Comparison of ENCODE assay signal across 22 cellular contexts in genomic region chr2:11235583-11235982, GRCh38.
"Had no signal": no experiment of that assay in that cellular context is flagged by ENCODE, and none has a peak within 500 bp of the region (broad histone marks: within the 10 kb centered on the region; RNA-seq: fewer than 3 reads in every experiment).

No MANE protein-coding gene starts in this region.

- FAIRE-seq: astrocyte had no signal

- H3K27ac ChIP-seq: WERI-Rb-1 had no signal

- H3K27me3 Mint-ChIP-seq: activated CD4-positive, alpha-beta memory T cell treated with anti-CD3 and anti-CD28 coated beads, Interleukin-2, amount 10 ng/mL, durations not matched to agents 7 days and 5 days; activated CD4-positive, alpha-beta T cell treated with anti-CD3 and anti-CD28 coated beads for 36 hours; activated naive CD8-positive, alpha-beta T cell; activated T-helper 17 cell treated with anti-CD3 and anti-CD28 coated beads, Interleukin-2, amount 50 U/mL, for 72 hours; brain; central memory CD8-positive, alpha-beta T cell had no signal

- H3K4me3 Mint-ChIP-seq: activated CD4-positive, alpha-beta memory T cell treated with anti-CD3 and anti-CD28 coated beads, Interleukin-2, amount 10 ng/mL, durations not matched to agents 7 days and 5 days; activated CD4-positive, alpha-beta T cell treated with anti-CD3 and anti-CD28 coated beads for 36 hours; activated naive CD4-positive, alpha-beta T cell treated with anti-CD3 and anti-CD28 coated beads for 36 hours; activated naive CD8-positive, alpha-beta T cell; activated T-helper 17 cell treated with anti-CD3 and anti-CD28 coated beads, Interleukin-2, amount 50 U/mL, for 72 hours; brain; central memory CD8-positive, alpha-beta T cell had no signal

- ATAC-seq: activated CD4-positive, alpha-beta T cell treated with anti-CD3 and anti-CD28 coated beads for 36 hours; activated T-helper 17 cell treated with anti-CD3 and anti-CD28 coated beads, Interleukin-2, amount 50 U/mL, for 72 hours had no signal

- H3K36me3 ChIP-seq: WERI-Rb-1 had no signal

- DNase-seq: activated CD4-positive, alpha-beta memory T cell treated with anti-CD3 and anti-CD28 coated beads, Interleukin-2, amount 10 ng/mL, durations not matched to agents 7 days and 5 days; activated CD4-positive, alpha-beta T cell treated with anti-CD3 and anti-CD28 coated beads for 36 hours; activated CD4-positive, alpha-beta T cell treated with anti-CD3 and anti-CD28 coated beads, Interleukin-2, amount 50 U/mL, for 1 hour; activated gamma-delta T cell; activated naive CD4-positive, alpha-beta T cell treated with anti-CD3 and anti-CD28 coated beads for 36 hours; activated T-cell treated with anti-CD3 and anti-CD28 coated beads for 4 hours; activated T-cell treated with anti-CD3 and anti-CD28 coated beads, Interleukin-2, amount 50 U/mL, for 48 hours; amygdala; NCI-H1048; NCI-H1930; NCI-H2171 treated with DMSO at 0.1 percent for 48 hours; NCI-H226; NCI-H526; NCI-H774; SIG-M5; T-helper 1 cell; WERI-Rb-1 had no signal

- H3K9me3 Mint-ChIP-seq: activated CD4-positive, alpha-beta memory T cell treated with anti-CD3 and anti-CD28 coated beads, Interleukin-2, amount 10 ng/mL, durations not matched to agents 7 days and 5 days; activated naive CD4-positive, alpha-beta T cell treated with anti-CD3 and anti-CD28 coated beads for 36 hours; activated T-helper 17 cell treated with anti-CD3 and anti-CD28 coated beads, Interleukin-2, amount 50 U/mL, for 72 hours; brain; central memory CD8-positive, alpha-beta T cell had no signal

- H3K27ac Mint-ChIP-seq: activated CD4-positive, alpha-beta memory T cell treated with anti-CD3 and anti-CD28 coated beads, Interleukin-2, amount 10 ng/mL, durations not matched to agents 7 days and 5 days; activated CD4-positive, alpha-beta T cell treated with anti-CD3 and anti-CD28 coated beads for 36 hours; activated naive CD4-positive, alpha-beta T cell treated with anti-CD3 and anti-CD28 coated beads for 36 hours; activated naive CD8-positive, alpha-beta T cell had no signal
